Comparison of ENCODE assay signal across 17 cellular contexts in the genomic region with DNA sequence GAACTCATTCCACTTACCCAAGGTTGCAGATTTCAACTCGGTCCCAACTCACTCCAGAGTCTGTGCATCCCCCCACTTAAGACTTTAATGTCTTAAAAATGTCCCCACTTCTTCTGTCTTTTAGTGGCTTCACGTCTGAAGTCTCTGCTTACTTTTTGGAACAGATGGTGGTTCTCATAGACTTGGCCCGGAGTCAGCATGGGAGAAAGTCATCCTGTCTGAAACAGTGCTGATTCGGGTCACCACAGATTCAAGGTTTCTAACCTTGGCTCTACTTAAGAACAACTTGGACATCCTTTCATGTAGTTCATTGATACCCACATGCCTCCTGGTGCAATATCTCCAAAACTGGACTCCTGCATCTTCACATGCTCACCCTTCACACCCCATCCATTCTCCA. TPM values are rescaled to one million over a fixed set of nuclear protein-coding genes. Genes with fewer than 3 reads are reported as not detected.
A peak's percentile ranks its signal among the peaks of the same experiment; 100 is the strongest.
DNase-seq lines count a peak whose midpoint lies in the region; ATAC-seq, FAIRE-seq and TF ChIP-seq lines count a peak whose summit lies in the region.
"Had no signal": no experiment of that assay in that cellular context is flagged by ENCODE, and none has a peak within 500 bp of the region (broad histone marks: within the 10 kb centered on the region; RNA-seq: fewer than 3 reads in every experiment).

No MANE protein-coding gene starts in this region.

- H3K27ac Mint-ChIP-seq in activated naive CD8-positive, alpha-beta T cell treated with anti-CD3 and anti-CD28 coated beads, Interleukin-2, amount 10 ng/mL, durations not matched to agents 7 days and 5 days = peak overlapping the region; percentile 30
- no peak overlapping the region for H3K27ac Mint-ChIP-seq in activated naive CD8-positive, alpha-beta T cell treated with anti-CD3 and anti-CD28 coated beads for 36 hours
- peak overlapping the region; percentile 77 to 83 for H3K27ac Mint-ChIP-seq in effector memory CD8-positive, alpha-beta T cell

- TF ChIP-seq CTCF in OCI-LY1 (IDR thresholded peaks at IDR 0.05; ENCODE audit: low read length) = no peak

- no peaks in the 10 kb centered on the region for H3F3A ChIP-seq in OCI-LY1 (ENCODE audit: insufficient read depth, low read length)

- no peak overlapping the region for H2AFZ ChIP-seq in OCI-LY1 (ENCODE audit: low read length)

- no peaks in the 10 kb centered on the region for H3K27me3 Mint-ChIP-seq in activated naive CD8-positive, alpha-beta T cell treated with anti-CD3 and anti-CD28 coated beads, Interleukin-2, amount 10 ng/mL, durations not matched to agents 7 days and 5 days
- no peaks in the 10 kb centered on the region for H3K27me3 Mint-ChIP-seq in activated naive CD8-positive, alpha-beta T cell treated with anti-CD3 and anti-CD28 coated beads for 36 hours
- H3K27me3 Mint-ChIP-seq in effector memory CD8-positive, alpha-beta T cell = no peaks in the 10 kb centered on the region

- H3K4me1 ChIP-seq in OCI-LY1 (ENCODE audit: insufficient read depth, low read length, severe bottlenecking) = peaks cover 77% of the 10 kb centered on the region

- ATAC-seq in activated naive CD8-positive, alpha-beta T cell treated with anti-CD3 and anti-CD28 coated beads, Interleukin-2, amount 10 ng/mL, durations not matched to agents 7 days and 5 days (ENCODE audit: low read depth) = no peak
- ATAC-seq in effector memory CD8-positive, alpha-beta T cell (replicated peaks) = no peak
- ATAC-seq in HG03460 (IDR thresholded peaks at IDR 0.05; ENCODE audit: unreplicated experiment) (no peak), HG03432 (IDR thresholded peaks at IDR 0.05; ENCODE audit: unreplicated experiment) (no peak)
- ATAC-seq: left lung had no signal

- no peaks in the 10 kb centered on the region for H3K9me3 ChIP-seq in OCI-LY1 (ENCODE audit: low read length)
- H3K9me3 ChIP-seq: left lung, right atrium auricular region, thoracic aorta had no signal

- H3K9me3 Mint-ChIP-seq in activated naive CD8-positive, alpha-beta T cell treated with anti-CD3 and anti-CD28 coated beads, Interleukin-2, amount 10 ng/mL, durations not matched to agents 7 days and 5 days = no peaks in the 10 kb centered on the region
- no peaks in the 10 kb centered on the region for H3K9me3 Mint-ChIP-seq in activated naive CD8-positive, alpha-beta T cell treated with anti-CD3 and anti-CD28 coated beads for 36 hours
- H3K9me3 Mint-ChIP-seq in effector memory CD8-positive, alpha-beta T cell = no peaks in the 10 kb centered on the region

- no peak for FAIRE-seq in HTR-8/SVneo (lab: Jason Lieb, UNC)

- peak overlapping the region; percentile 86 for H3K27ac ChIP-seq in OCI-LY1 (ENCODE audit: low read depth, low read length, poor library complexity, severe bottlenecking)
- H3K27ac ChIP-seq: left lung, right atrium auricular region, thoracic aorta had no signal

- no peak overlapping the region for H3K4me3 Mint-ChIP-seq in activated naive CD8-positive, alpha-beta T cell treated with anti-CD3 and anti-CD28 coated beads, Interleukin-2, amount 10 ng/mL, durations not matched to agents 7 days and 5 days
- no peak overlapping the region for H3K4me3 Mint-ChIP-seq in activated naive CD8-positive, alpha-beta T cell treated with anti-CD3 and anti-CD28 coated beads for 36 hours
- H3K4me3 Mint-ChIP-seq in effector memory CD8-positive, alpha-beta T cell = peak overlapping the region; percentile 13 to 53

- no peaks in the 10 kb centered on the region for H3K27me3 ChIP-seq in OCI-LY1 (ENCODE audit: insufficient read depth, low read length)
- H3K27me3 ChIP-seq: left lung, right atrium auricular region had no signal

- peaks cover 83% of the 10 kb centered on the region for H3K4me1 Mint-ChIP-seq in activated naive CD8-positive, alpha-beta T cell treated with anti-CD3 and anti-CD28 coated beads, Interleukin-2, amount 10 ng/mL, durations not matched to agents 7 days and 5 days
- peaks cover 75% of the 10 kb centered on the region for H3K4me1 Mint-ChIP-seq in activated naive CD8-positive, alpha-beta T cell treated with anti-CD3 and anti-CD28 coated beads for 36 hours
- H3K4me1 Mint-ChIP-seq in effector memory CD8-positive, alpha-beta T cell (ENCODE audit: low read depth in 2 of 2) = peaks cover 77 to 88% of the 10 kb centered on the region in 2 donors

- H3K9ac ChIP-seq in OCI-LY1 (ENCODE audit: low read length) = peak overlapping the region; percentile 4; the same call in 1 of the 2 replicates

- H3K9me2 ChIP-seq in OCI-LY1 (ENCODE audit: low read depth, low read length) = no peaks in the 10 kb centered on the region

- H3K36me3 ChIP-seq in OCI-LY1 (ENCODE audit: insufficient read depth, low read length) = 0 out of 2 replicates have a peak, but pooled peaks cover 6% of the 10 kb centered on the region
- H3K36me3 ChIP-seq: left lung, right atrium auricular region, thoracic aorta had no signal

- peaks cover 52% of the 10 kb centered on the region for H3K36me3 Mint-ChIP-seq in activated naive CD8-positive, alpha-beta T cell treated with anti-CD3 and anti-CD28 coated beads, Interleukin-2, amount 10 ng/mL, durations not matched to agents 7 days and 5 days
- peaks cover 30% of the 10 kb centered on the region for H3K36me3 Mint-ChIP-seq in activated naive CD8-positive, alpha-beta T cell treated with anti-CD3 and anti-CD28 coated beads for 36 hours
- H3K36me3 Mint-ChIP-seq in effector memory CD8-positive, alpha-beta T cell (ENCODE audit: insufficient read depth) = peaks cover 30% of the 10 kb centered on the region

- H3K79me2 ChIP-seq in OCI-LY1 (ENCODE audit: insufficient read depth, low read length) = peaks cover 12% of the 10 kb centered on the region; the same call in 1 of the 2 replicates

- H3K4me3 ChIP-seq in OCI-LY1 (ENCODE audit: low read depth, low read length, poor library complexity, severe bottlenecking) = no peak overlapping the region
- H3K4me3 ChIP-seq: left lung, right atrium auricular region, thoracic aorta had no signal

- H4K20me1 ChIP-seq in OCI-LY1 (ENCODE audit: insufficient read depth, low read length) = no peaks in the 10 kb centered on the region

- DNase-seq in activated naive CD8-positive, alpha-beta T cell treated with anti-CD3 and anti-CD28 coated beads, Interleukin-2, amount 10 ng/mL, durations not matched to agents 7 days and 5 days = no peak
- DNase-seq in activated naive CD8-positive, alpha-beta T cell treated with anti-CD3 and anti-CD28 coated beads for 36 hours = no peak
- DNase-seq in effector memory CD8-positive, alpha-beta T cell = no peak
- DNase-seq in NCI-H526 (lab: John Stamatoyannopoulos, UW) (no peak), HTR-8/SVneo (ENCODE audit: insufficient read length, low spot score) (no peak)
- DNase-seq: amygdala; COR-L47; effector CD8-positive, alpha-beta T cell; Kasumi-1; left lung; NCI-H1105; NCI-H2081 treated with DMSO at 0.1 percent for 48 hours had no signal

- peak overlapping the region; percentile 25; the same call in 1 of the 2 replicates for H3K4me2 ChIP-seq in OCI-LY1 (ENCODE audit: low read length)

- POLR2A ChIA-PET in activated naive CD8-positive, alpha-beta T cell treated with anti-CD3 and anti-CD28 coated beads, Interleukin-2, amount 10 ng/mL, durations not matched to agents 7 days and 5 days (lab: Charles Lee) = no interaction called here

RNA-seq across cellular contexts. Expression of gene CHST11, which starts 26.0 kb away (rescaled TPM):
- total RNA-seq in activated naive CD8-positive, alpha-beta T cell treated with anti-CD3 and anti-CD28 coated beads, Interleukin-2, amount 10 ng/mL, durations not matched to agents 7 days and 5 days = 10 to 100 TPM; 64.9 to 72.9 TPM
- total RNA-seq in activated naive CD8-positive, alpha-beta T cell treated with anti-CD3 and anti-CD28 coated beads for 36 hours = 10 to 100 TPM; 19.1 to 21.9 TPM

Comparison
In these comparisons a context has a peak if more than half of its experiments do, and no peak if none do; other contexts are left out.
1. H3K4me3 Mint-ChIP-seq: peak in effector memory CD8-positive, alpha-beta T cell (2 of 2); none in activated naive CD8-positive, alpha-beta T cell treated with anti-CD3 and anti-CD28 coated beads, Interleukin-2, amount 10 ng/mL, durations not matched to agents 7 days and 5 days (single experiment) and activated naive CD8-positive, alpha-beta T cell treated with anti-CD3 and anti-CD28 coated beads for 36 hours (single experiment).